2 cellular contexts compared by ENCODE assay signal in the genomic region with DNA sequence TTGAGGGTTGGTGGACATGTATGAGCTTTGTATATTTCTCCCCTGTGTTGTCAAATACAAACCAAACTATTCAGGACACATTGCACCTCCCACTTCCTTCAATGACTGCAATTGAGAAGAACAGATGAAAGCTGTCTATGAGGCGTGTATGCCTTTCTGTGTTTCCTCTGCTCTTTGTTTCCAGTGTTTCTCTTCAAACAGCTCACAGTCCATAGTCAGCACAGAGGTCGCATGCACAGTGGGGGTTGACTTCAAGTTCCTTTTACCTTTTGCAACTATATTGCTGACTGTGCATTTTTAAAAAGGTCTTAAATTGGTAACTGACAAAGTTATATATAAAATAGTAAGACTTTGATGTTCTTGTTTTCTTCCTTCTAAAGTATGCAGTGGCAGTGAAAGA.
TF ChIP-seq lines count a peak whose summit lies in the region.

No MANE protein-coding gene starts in this region.

TF ChIP-seq in WTC11, 78 proteins besides CTCF, POLR2A, EP300 and RAD21 (continued from another document):
- peak; percentile 57; the same call in 1 of the 2 replicates for TF ChIP-seq ZNF317 (CRISPR knock-in tag; IDR thresholded peaks at IDR 0.05; ENCODE audit: borderline replicate concordance, low read depth)
- TF ChIP-seq, protein P1, sequence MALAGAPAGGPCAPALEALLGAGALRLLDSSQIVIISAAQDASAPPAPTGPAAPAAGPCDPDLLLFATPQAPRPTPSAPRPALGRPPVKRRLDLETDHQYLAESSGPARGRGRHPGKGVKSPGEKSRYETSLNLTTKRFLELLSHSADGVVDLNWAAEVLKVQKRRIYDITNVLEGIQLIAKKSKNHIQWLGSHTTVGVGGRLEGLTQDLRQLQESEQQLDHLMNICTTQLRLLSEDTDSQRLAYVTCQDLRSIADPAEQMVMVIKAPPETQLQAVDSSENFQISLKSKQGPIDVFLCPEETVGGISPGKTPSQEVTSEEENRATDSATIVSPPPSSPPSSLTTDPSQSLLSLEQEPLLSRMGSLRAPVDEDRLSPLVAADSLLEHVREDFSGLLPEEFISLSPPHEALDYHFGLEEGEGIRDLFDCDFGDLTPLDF (CRISPR knock-in tag; IDR thresholded peaks at IDR 0.05), result no peak

TF ChIP-seq in HepG2, 621 proteins besides CTCF, POLR2A, EP300 and RAD21 (continued from another document):
- TF ChIP-seq, protein P2, sequence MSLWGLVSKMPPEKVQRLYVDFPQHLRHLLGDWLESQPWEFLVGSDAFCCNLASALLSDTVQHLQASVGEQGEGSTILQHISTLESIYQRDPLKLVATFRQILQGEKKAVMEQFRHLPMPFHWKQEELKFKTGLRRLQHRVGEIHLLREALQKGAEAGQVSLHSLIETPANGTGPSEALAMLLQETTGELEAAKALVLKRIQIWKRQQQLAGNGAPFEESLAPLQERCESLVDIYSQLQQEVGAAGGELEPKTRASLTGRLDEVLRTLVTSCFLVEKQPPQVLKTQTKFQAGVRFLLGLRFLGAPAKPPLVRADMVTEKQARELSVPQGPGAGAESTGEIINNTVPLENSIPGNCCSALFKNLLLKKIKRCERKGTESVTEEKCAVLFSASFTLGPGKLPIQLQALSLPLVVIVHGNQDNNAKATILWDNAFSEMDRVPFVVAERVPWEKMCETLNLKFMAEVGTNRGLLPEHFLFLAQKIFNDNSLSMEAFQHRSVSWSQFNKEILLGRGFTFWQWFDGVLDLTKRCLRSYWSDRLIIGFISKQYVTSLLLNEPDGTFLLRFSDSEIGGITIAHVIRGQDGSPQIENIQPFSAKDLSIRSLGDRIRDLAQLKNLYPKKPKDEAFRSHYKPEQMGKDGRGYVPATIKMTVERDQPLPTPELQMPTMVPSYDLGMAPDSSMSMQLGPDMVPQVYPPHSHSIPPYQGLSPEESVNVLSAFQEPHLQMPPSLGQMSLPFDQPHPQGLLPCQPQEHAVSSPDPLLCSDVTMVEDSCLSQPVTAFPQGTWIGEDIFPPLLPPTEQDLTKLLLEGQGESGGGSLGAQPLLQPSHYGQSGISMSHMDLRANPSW (CRISPR knock-in tag; IDR thresholded peaks at IDR 0.05; ENCODE audit: borderline replicate concordance), result no peak
- TF ChIP-seq RXRB (CRISPR knock-in tag; IDR thresholded peaks at IDR 0.05; ENCODE audit: borderline replicate concordance) (peak; percentile 21; the same call in 1 of the 2 replicates), HNF4A (CRISPR knock-in tag; IDR thresholded peaks at IDR 0.05) (0 out of 2 replicates have a peak, but pooled peaks have one; percentile 37), SOX5 (CRISPR knock-in tag; IDR thresholded peaks at IDR 0.05; ENCODE audit: borderline replicate concordance) (peak; percentile 67), ZNF788 (CRISPR knock-in tag; IDR thresholded peaks at IDR 0.05; ENCODE audit: borderline replicate concordance) (no peak), LCORL (IDR thresholded peaks at IDR 0.05) (no peak), LCORL (CRISPR knock-in tag; IDR thresholded peaks at IDR 0.05) (no peak), GABPA (IDR thresholded peaks at IDR 0.05; ENCODE audit: low read depth, low read length) (no peak), GABPA (CRISPR knock-in tag; IDR thresholded peaks at IDR 0.05; ENCODE audit: low read depth) (peak; percentile 40; the same call in 1 of the 2 replicates), GATAD1 (CRISPR knock-in tag; IDR thresholded peaks at IDR 0.05) (no peak), PPARG (CRISPR knock-in tag; conservative IDR thresholded peaks at IDR 0.05) (0 out of 2 replicates have a peak, but pooled peaks have one; percentile 38), MIXL1 (CRISPR knock-in tag; IDR thresholded peaks at IDR 0.05) (0 out of 2 replicates have a peak, but pooled peaks have one; percentile 11), TCF7 (IDR thresholded peaks at IDR 0.05; ENCODE audit: low read depth) (peak; percentile 68), MAFK (conservative IDR thresholded peaks at IDR 0.05 in 1 of 2, IDR thresholded peaks at IDR 0.05 in 1 of 2; ENCODE audit: low read length in 2 of 2) (peak; percentile 100), ZNF317 (CRISPR knock-in tag; IDR thresholded peaks at IDR 0.05) (peak; percentile 98), ASH2L (IDR thresholded peaks at IDR 0.05; ENCODE audit: insufficient read length, low read depth, low read length) (peak; percentile 21), FOXP1 (IDR thresholded peaks at IDR 0.05) (no peak), FOXP1 (CRISPR knock-in tag; IDR thresholded peaks at IDR 0.05) (peak; percentile 49; the same call in 1 of the 2 replicates), NFIC (IDR thresholded peaks at IDR 0.05; ENCODE audit: low read length) (peak; percentile 56; the same call in 1 of the 2 replicates), IKZF1 (IDR thresholded peaks at IDR 0.05) (no peak), NR2F6 (IDR thresholded peaks at IDR 0.05) (no peak), NR2F6 (CRISPR knock-in tag; IDR thresholded peaks at IDR 0.05) (peak; percentile 26; the same call in 1 of the 2 replicates), ZNF775 (CRISPR knock-in tag; IDR thresholded peaks at IDR 0.05; ENCODE audit: borderline replicate concordance) (no peak), MAFG (CRISPR knock-in tag; IDR thresholded peaks at IDR 0.05) (peak; percentile 70), MAFF (IDR thresholded peaks at IDR 0.05; ENCODE audit: low read depth, low read length) (peak; percentile 100), SOX13 (IDR thresholded peaks at IDR 0.05) (peak; percentile 60; the same call in 1 of the 2 replicates), SOX13 (CRISPR knock-in tag; conservative IDR thresholded peaks at IDR 0.05 in 1 of 2, IDR thresholded peaks at IDR 0.05 in 1 of 2) (peak in 1 of 2 experiments; percentile 63; a peak in 1 of 4 replicates), SALL1 (CRISPR knock-in tag; IDR thresholded peaks at IDR 0.05) (peak; percentile 32; the same call in 1 of the 2 replicates), SOX6 (IDR thresholded peaks at IDR 0.05) (no peak), SOX6 (CRISPR knock-in tag; IDR thresholded peaks at IDR 0.05) (peak; percentile 65; the same call in 1 of the 2 replicates), HNF4G (IDR thresholded peaks at IDR 0.05; ENCODE audit: borderline replicate concordance, low read depth, low read length) (peak; percentile 5; the same call in 1 of the 2 replicates), HNF4G (CRISPR knock-in tag; IDR thresholded peaks at IDR 0.05; ENCODE audit: borderline replicate concordance, low read depth) (no peak), CHD4 (IDR thresholded peaks at IDR 0.05; ENCODE audit: borderline replicate concordance, low read length) (no peak)
- TF ChIP-seq, protein P3, sequence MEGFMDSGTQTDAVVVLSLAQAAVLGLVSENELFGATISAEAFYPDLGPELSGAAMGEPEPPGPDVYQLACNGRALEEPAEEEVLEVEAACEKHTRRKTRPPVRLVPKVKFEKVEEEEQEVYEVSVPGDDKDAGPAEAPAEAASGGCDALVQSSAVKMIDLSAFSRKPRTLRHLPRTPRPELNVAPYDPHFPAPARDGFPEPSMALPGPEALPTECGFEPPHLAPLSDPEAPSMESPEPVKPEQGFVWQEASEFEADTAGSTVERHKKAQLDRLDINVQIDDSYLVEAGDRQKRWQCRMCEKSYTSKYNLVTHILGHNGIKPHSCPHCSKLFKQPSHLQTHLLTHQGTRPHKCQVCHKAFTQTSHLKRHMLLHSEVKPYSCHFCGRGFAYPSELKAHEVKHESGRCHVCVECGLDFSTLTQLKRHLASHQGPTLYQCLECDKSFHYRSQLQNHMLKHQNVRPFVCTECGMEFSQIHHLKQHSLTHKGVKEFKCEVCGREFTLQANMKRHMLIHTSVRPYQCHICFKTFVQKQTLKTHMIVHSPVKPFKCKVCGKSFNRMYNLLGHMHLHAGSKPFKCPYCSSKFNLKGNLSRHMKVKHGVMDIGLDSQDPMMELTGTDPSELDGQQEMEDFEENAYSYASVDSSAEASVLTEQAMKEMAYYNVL (CRISPR knock-in tag; IDR thresholded peaks at IDR 0.05; ENCODE audit: borderline replicate concordance), result peak; percentile 96
- TF ChIP-seq, protein P4, sequence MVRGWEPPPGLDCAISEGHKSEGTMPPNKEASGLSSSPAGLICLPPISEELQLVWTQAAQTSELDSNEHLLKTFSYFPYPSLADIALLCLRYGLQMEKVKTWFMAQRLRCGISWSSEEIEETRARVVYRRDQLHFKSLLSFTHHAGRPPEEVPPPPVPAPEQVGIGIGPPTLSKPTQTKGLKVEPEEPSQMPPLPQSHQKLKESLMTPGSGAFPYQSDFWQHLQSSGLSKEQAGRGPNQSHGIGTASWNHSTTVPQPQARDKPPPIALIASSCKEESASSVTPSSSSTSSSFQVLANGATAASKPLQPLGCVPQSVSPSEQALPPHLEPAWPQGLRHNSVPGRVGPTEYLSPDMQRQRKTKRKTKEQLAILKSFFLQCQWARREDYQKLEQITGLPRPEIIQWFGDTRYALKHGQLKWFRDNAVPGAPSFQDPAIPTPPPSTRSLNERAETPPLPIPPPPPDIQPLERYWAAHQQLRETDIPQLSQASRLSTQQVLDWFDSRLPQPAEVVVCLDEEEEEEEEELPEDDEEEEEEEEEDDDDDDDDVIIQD (CRISPR knock-in tag; IDR thresholded peaks at IDR 0.05; ENCODE audit: low read depth), result 0 out of 2 replicates have a peak, but pooled peaks have one; percentile 32
- TF ChIP-seq, protein P5, sequence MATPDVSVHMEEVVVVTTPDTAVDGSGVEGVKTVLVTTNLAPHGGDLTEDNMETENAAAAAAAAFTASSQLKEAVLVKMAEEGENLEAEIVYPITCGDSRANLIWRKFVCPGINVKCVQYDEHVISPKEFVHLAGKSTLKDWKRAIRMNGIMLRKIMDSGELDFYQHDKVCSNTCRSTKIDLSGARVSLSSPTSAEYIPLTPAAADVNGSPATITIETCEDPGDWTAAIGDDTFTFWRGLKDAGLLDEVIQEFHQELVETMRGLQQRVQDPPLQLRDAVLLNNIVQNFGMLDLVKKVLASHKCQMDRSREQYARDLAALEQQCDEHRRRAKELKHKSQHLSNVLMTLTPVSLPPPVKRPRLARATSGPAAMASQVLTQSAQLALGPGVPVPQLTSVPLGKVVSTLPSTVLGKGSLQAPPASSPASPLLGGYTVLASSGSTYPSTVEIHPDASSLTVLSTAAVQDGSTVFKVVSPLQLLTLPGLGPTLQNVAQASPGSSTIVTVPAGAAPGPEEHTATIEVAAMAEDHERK (CRISPR knock-in tag; IDR thresholded peaks at IDR 0.05; ENCODE audit: low read depth), result no peak
- TF ChIP-seq, protein P6, sequence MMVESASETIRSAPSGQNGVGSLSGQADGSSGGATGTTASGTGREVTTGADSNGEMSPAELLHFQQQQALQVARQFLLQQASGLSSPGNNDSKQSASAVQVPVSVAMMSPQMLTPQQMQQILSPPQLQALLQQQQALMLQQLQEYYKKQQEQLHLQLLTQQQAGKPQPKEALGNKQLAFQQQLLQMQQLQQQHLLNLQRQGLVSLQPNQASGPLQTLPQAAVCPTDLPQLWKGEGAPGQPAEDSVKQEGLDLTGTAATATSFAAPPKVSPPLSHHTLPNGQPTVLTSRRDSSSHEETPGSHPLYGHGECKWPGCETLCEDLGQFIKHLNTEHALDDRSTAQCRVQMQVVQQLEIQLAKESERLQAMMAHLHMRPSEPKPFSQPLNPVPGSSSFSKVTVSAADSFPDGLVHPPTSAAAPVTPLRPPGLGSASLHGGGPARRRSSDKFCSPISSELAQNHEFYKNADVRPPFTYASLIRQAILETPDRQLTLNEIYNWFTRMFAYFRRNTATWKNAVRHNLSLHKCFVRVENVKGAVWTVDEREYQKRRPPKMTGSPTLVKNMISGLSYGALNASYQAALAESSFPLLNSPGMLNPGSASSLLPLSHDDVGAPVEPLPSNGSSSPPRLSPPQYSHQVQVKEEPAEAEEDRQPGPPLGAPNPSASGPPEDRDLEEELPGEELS (CRISPR knock-in tag; IDR thresholded peaks at IDR 0.05), result peak; percentile 43; the same call in 1 of the 2 replicates
- TF ChIP-seq, protein P7, sequence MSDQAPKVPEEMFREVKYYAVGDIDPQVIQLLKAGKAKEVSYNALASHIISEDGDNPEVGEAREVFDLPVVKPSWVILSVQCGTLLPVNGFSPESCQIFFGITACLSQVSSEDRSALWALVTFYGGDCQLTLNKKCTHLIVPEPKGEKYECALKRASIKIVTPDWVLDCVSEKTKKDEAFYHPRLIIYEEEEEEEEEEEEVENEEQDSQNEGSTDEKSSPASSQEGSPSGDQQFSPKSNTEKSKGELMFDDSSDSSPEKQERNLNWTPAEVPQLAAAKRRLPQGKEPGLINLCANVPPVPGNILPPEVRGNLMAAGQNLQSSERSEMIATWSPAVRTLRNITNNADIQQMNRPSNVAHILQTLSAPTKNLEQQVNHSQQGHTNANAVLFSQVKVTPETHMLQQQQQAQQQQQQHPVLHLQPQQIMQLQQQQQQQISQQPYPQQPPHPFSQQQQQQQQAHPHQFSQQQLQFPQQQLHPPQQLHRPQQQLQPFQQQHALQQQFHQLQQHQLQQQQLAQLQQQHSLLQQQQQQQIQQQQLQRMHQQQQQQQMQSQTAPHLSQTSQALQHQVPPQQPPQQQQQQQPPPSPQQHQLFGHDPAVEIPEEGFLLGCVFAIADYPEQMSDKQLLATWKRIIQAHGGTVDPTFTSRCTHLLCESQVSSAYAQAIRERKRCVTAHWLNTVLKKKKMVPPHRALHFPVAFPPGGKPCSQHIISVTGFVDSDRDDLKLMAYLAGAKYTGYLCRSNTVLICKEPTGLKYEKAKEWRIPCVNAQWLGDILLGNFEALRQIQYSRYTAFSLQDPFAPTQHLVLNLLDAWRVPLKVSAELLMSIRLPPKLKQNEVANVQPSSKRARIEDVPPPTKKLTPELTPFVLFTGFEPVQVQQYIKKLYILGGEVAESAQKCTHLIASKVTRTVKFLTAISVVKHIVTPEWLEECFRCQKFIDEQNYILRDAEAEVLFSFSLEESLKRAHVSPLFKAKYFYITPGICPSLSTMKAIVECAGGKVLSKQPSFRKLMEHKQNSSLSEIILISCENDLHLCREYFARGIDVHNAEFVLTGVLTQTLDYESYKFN (CRISPR knock-in tag; conservative IDR thresholded peaks at IDR 0.05), result peak; percentile 74
- TF ChIP-seq, protein P8, sequence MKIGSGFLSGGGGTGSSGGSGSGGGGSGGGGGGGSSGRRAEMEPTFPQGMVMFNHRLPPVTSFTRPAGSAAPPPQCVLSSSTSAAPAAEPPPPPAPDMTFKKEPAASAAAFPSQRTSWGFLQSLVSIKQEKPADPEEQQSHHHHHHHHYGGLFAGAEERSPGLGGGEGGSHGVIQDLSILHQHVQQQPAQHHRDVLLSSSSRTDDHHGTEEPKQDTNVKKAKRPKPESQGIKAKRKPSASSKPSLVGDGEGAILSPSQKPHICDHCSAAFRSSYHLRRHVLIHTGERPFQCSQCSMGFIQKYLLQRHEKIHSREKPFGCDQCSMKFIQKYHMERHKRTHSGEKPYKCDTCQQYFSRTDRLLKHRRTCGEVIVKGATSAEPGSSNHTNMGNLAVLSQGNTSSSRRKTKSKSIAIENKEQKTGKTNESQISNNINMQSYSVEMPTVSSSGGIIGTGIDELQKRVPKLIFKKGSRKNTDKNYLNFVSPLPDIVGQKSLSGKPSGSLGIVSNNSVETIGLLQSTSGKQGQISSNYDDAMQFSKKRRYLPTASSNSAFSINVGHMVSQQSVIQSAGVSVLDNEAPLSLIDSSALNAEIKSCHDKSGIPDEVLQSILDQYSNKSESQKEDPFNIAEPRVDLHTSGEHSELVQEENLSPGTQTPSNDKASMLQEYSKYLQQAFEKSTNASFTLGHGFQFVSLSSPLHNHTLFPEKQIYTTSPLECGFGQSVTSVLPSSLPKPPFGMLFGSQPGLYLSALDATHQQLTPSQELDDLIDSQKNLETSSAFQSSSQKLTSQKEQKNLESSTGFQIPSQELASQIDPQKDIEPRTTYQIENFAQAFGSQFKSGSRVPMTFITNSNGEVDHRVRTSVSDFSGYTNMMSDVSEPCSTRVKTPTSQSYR (CRISPR knock-in tag; IDR thresholded peaks at IDR 0.05; ENCODE audit: borderline replicate concordance), result peak; percentile 71; the same call in 1 of the 2 replicates
